Comparison of ENCODE assay signal across 8 cellular contexts in genomic region chr6:73969982-73970960, GRCh38.
A peak's percentile ranks its signal among the peaks of the same experiment; 100 is the strongest.
DNase-seq lines count a peak whose midpoint lies in the region; ATAC-seq and TF ChIP-seq lines count a peak whose summit lies in the region.

No MANE protein-coding gene starts in this region.

- ATAC-seq in Right ventricle myocardium inferior, result peak; percentile 37
- ATAC-seq in activated CD4-positive, CD25-positive, alpha-beta regulatory T cell treated with anti-CD3 and anti-CD28 coated beads, Interleukin-2, amount 50 U/mL, for 24 hours, result no peak

- in situ Hi-C loops in mammary epithelial cell (cut with MboI; ENCODE audit: low sequenced_read_pairs in 2 of 2), result no loop called here

- dilution Hi-C loops in mammary epithelial cell (cut with HindIII; ENCODE audit: low sequenced_read_pairs), result no loop called here

- no peak overlapping the region for H2AFZ ChIP-seq in mammary epithelial cell (ENCODE audit: low read depth, low read length)

- WGBS in mammary epithelial cell (ENCODE audit: low coverage, missing lambda C conversion rate), result 53% methylated on average over 6 of the region's 7 CpGs

- CTCF ChIA-PET in mammary epithelial cell (lab: Charles Lee; ENCODE audit: low non-redundant PET), result interaction anchor here (0.5 to 0.7 kb wide), 5 partner anchors 141 to 1240 kb away, joined by 3 to 12 read pairs (median 3); no protein-coding TSS in a partner anchor

- no peak overlapping the region for H3K9ac ChIP-seq in mammary epithelial cell (ENCODE audit: insufficient read depth, low read length)

- H3K4me2 ChIP-seq in mammary epithelial cell (ENCODE audit: insufficient read depth, low read depth, low read length), result no peak overlapping the region

- no TSS peak for BruUV-seq in mammary epithelial cell (replicated peaks; lab: Mats Ljungman, UMichigan)

- H3K4me3 ChIP-seq in mammary epithelial cell (replicated peaks in 1 of 3; ENCODE audit: insufficient read depth in 1 of 3, low read depth in 2 of 3, low read length in 3 of 3) (no peak overlapping the region), coronary artery (no peak overlapping the region)

- no peaks in the 10 kb centered on the region for H3K9me3 ChIP-seq in mammary epithelial cell (replicated peaks; ENCODE audit: insufficient read depth, low read length)

- no peaks in the 10 kb centered on the region for H3K79me2 ChIP-seq in mammary epithelial cell (ENCODE audit: insufficient read depth, low read length)

- intact Hi-C loops in Right ventricle myocardium inferior (cut with DNase I) (loop anchor here (2.0 kb wide), 1 partner anchor 1239 kb away; no protein-coding TSS in a partner anchor), cardiac septum (cut with DNase I) (loop anchor here (5.0 to 10.0 kb wide), 2 partner anchors 115 to 1237 kb away; partner anchors contain the start of gene COL12A1), mammary epithelial cell (cut with micrococcal nuclease) (loop anchor here (1.0 to 10.0 kb wide), 5 partner anchors 115 to 1237 kb away; partner anchors contain the start of gene COL12A1)

- no peaks in the 10 kb centered on the region for H3K36me3 ChIP-seq in mammary epithelial cell (ENCODE audit: insufficient read depth, low read length)

- H3K27me3 ChIP-seq in mammary epithelial cell (ENCODE audit: insufficient read depth, low read length), result no peaks in the 10 kb centered on the region

- DNase-seq in Right ventricle myocardium inferior (ENCODE audit: missing footprints), result no peak
- DNase-seq in cardiac septum (ENCODE audit: low spot score), result no peak
- DNase-seq in NCI-H1694 (lab: John Stamatoyannopoulos, UW), result peak; percentile 37
- peak; percentile 54 for DNase-seq in mammary epithelial cell
- peak; percentile 60 for DNase-seq in left kidney (ENCODE audit: low read depth, low spot score)
- no peak for DNase-seq in coronary artery (ENCODE audit: low spot score)
- no peak for DNase-seq in activated naive CD4-positive, alpha-beta T cell treated with anti-CD3 and anti-CD28 coated beads, Interleukin-2, amount 50 U/mL, for 16 hours

- no peak overlapping the region for H3K27ac ChIP-seq in mammary epithelial cell (ENCODE audit: insufficient read depth, low read depth, low read length)
- no peak overlapping the region for H3K27ac ChIP-seq in coronary artery

- TF ChIP-seq CTCF in mammary epithelial cell (conservative IDR thresholded peaks at IDR 0.05 in 1 of 2, IDR thresholded peaks at IDR 0.05 in 1 of 2; ENCODE audit: extremely low read depth in 1 of 2, insufficient read depth in 1 of 2, low read depth in 1 of 2, low read length in 2 of 2) (peak; percentile 80 to 82), coronary artery (IDR thresholded peaks at IDR 0.05) (no peak)

- H4K20me1 ChIP-seq in mammary epithelial cell (ENCODE audit: insufficient read depth, low read length), result no peaks in the 10 kb centered on the region

- no peaks in the 10 kb centered on the region for H3K4me1 ChIP-seq in mammary epithelial cell (ENCODE audit: insufficient read depth, low read length)

Comparison
In these comparisons a context has a peak if more than half of its experiments do, and no peak if none do; other contexts are left out.
1. DNase-seq: peak in NCI-H1694 (single experiment), mammary epithelial cell (single experiment) and left kidney (single experiment); none in Right ventricle myocardium inferior (single experiment), cardiac septum (single experiment), coronary artery (single experiment) and activated naive CD4-positive, alpha-beta T cell treated with anti-CD3 and anti-CD28 coated beads, Interleukin-2, amount 50 U/mL, for 16 hours (single experiment).